19 cellular contexts compared by ENCODE assay signal in the genomic region with DNA sequence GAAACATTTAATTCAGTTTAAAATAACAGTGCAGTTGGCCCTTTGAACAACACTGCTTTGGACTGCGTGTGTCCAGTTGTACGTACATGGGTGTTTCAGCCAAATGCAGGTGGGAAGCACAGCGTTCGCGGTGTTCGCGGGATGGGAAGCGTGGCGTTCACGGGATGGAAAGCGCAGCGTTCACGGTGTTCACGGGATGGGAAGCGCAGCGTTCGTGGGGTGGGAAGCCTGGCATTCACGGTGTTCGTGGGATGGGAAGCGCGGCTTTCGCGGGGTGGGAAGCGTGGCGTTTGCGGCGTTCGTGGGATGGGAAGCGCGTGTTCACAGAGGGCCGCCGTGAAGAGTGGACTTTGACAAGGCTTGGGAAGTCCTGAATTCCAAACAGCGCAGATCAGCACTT. TPM values are rescaled to one million over a fixed set of nuclear protein-coding genes. Genes with fewer than 3 reads are reported as not detected.
DNase-seq lines count a peak whose midpoint lies in the region; ATAC-seq, FAIRE-seq and TF ChIP-seq lines count a peak whose summit lies in the region.
"Had no signal": no experiment of that assay in that cellular context is flagged by ENCODE, and none has a peak within 500 bp of the region (broad histone marks: within the 10 kb centered on the region; RNA-seq: fewer than 3 reads in every experiment).

No MANE protein-coding gene starts in this region.

- no peak for TF ChIP-seq POLR2A in HepG2 (IDR thresholded peaks at IDR 0.05; ENCODE audit: insufficient read depth in 1 of 2, low read depth in 2 of 2, low read length in 2 of 2)

- H3K27ac ChIP-seq in liver (ENCODE audit: low read depth in 1 of 2, low read length in 2 of 2) (no peak overlapping the region), HepG2 (ENCODE audit: extremely low read length, insufficient read depth, low read length) (no peak overlapping the region), aorta (ENCODE audit: low read depth in 1 of 2, low read length in 2 of 2) (no peak overlapping the region)
- H3K27ac ChIP-seq: 22Rv1, A549, C4-2B had no signal

- TF ChIP-seq CTCF in liver (IDR thresholded peaks at IDR 0.05; ENCODE audit: low read depth, low read length, missing input control), result no peak
- TF ChIP-seq CTCF in HepG2 (CRISPR knock-in tag; IDR thresholded peaks at IDR 0.05), result no peak
- TF ChIP-seq CTCF in progenitor cell of endocrine pancreas (IDR thresholded peaks at IDR 0.05; ENCODE audit: unreplicated experiment), result no peak

- no peak overlapping the region for H2AFZ ChIP-seq in HepG2 (ENCODE audit: low read length)

- WGBS in liver, result 97% methylated on average over 33 of the region's 33 CpGs
- WGBS in HepG2 (ENCODE audit: low lambda C conversion rate), result 95% methylated on average over 33 of the region's 33 CpGs
- WGBS in aorta, 2 donors, result 95 to 98% methylated on average over 33 of the region's 33 CpGs

- H3K36me3 Mint-ChIP-seq in activated T-cell treated with anti-CD3 and anti-CD28 coated beads, Interleukin-2, amount 50 U/mL, for 72 hours (ENCODE audit: insufficient read depth in 2 of 2), result peaks cover 48 to 50% of the 10 kb centered on the region in 2 donors
- peaks cover 99% of the 10 kb centered on the region for H3K36me3 Mint-ChIP-seq in activated T-cell treated with anti-CD3 and anti-CD28 coated beads, Interleukin-2, amount 50 U/mL, for 24 hours (ENCODE audit: low read depth)
- H3K36me3 Mint-ChIP-seq in effector memory CD8-positive, alpha-beta T cell (ENCODE audit: insufficient read depth), result peaks cover 74% of the 10 kb centered on the region
- H3K36me3 Mint-ChIP-seq in progenitor cell of endocrine pancreas (ENCODE audit: insufficient read depth), result peaks cover 48% of the 10 kb centered on the region

- CTCF ChIA-PET in HepG2 (lab: Yijun Ruan, JAX; ENCODE audit: low intra/inter-chr PET ratio, low total read pairs), result no interaction called here

- H3K4me3 ChIP-seq in liver (ENCODE audit: low read depth in 1 of 3, low read length in 3 of 3) (peak overlapping the region in 2 of 3 donors; percentile 0 to 56), HepG2 (replicated peaks in 1 of 3; ENCODE audit: insufficient read depth in 1 of 3, low read depth in 2 of 3, low read length in 3 of 3) (no peak overlapping the region), aorta (ENCODE audit: low read length in 2 of 2) (no peak overlapping the region)
- H3K4me3 ChIP-seq: A549 had no signal

- H3K4me3 Mint-ChIP-seq in activated T-cell treated with anti-CD3 and anti-CD28 coated beads, Interleukin-2, amount 50 U/mL, for 72 hours, result no peak overlapping the region
- no peak overlapping the region for H3K4me3 Mint-ChIP-seq in activated T-cell treated with anti-CD3 and anti-CD28 coated beads, Interleukin-2, amount 50 U/mL, for 24 hours
- no peak overlapping the region for H3K4me3 Mint-ChIP-seq in effector memory CD8-positive, alpha-beta T cell
- H3K4me3 Mint-ChIP-seq in progenitor cell of endocrine pancreas (ENCODE audit: low read depth), result no peak overlapping the region
- H3K4me3 Mint-ChIP-seq: CD4-positive, alpha-beta T cell had no signal

- no peaks in the 10 kb centered on the region for H3K27me3 Mint-ChIP-seq in activated T-cell treated with anti-CD3 and anti-CD28 coated beads, Interleukin-2, amount 50 U/mL, for 72 hours (ENCODE audit: low read depth)
- H3K27me3 Mint-ChIP-seq in activated T-cell treated with anti-CD3 and anti-CD28 coated beads, Interleukin-2, amount 50 U/mL, for 24 hours, result no peaks in the 10 kb centered on the region
- H3K27me3 Mint-ChIP-seq in effector memory CD8-positive, alpha-beta T cell, result no peaks in the 10 kb centered on the region
- no peaks in the 10 kb centered on the region for H3K27me3 Mint-ChIP-seq in progenitor cell of endocrine pancreas
- H3K27me3 Mint-ChIP-seq: CD4-positive, alpha-beta T cell had no signal

- POLR2A ChIA-PET in HepG2 (lab: Yijun Ruan, JAX), result no interaction called here

- H3K79me2 ChIP-seq in HepG2 (ENCODE audit: insufficient read depth, low read length), result no peaks in the 10 kb centered on the region

- H3K36me3 ChIP-seq in liver (ENCODE audit: control insufficient read depth in 4 of 4, insufficient read depth in 3 of 4, low read depth in 1 of 4, low read length in 3 of 4) (peaks cover 15 to 75% (median 57%) of the 10 kb centered on the region in 4 donors), HepG2 (replicated peaks in 1 of 2; ENCODE audit: control insufficient read depth in 1 of 2, insufficient read depth in 2 of 2, low read length in 2 of 2) (peaks cover 9 to 59% of the 10 kb centered on the region in 2 experiments), aorta (ENCODE audit: control insufficient read depth in 1 of 2, insufficient read depth in 2 of 2, low read length in 1 of 2) (peaks cover 3 to 6% of the 10 kb centered on the region in 2 donors)

- H3K9me3 ChIP-seq in liver (ENCODE audit: control insufficient read depth in 4 of 4, low read length in 3 of 4) (peaks cover 20 to 46% (median 28%) of the 10 kb centered on the region in 4 donors), HepG2 (ENCODE audit: low read length) (no peaks in the 10 kb centered on the region), aorta (ENCODE audit: control insufficient read depth, low read length) (no peaks in the 10 kb centered on the region)
- H3K9me3 ChIP-seq: Caco-2 had no signal

- H3K4me2 ChIP-seq in HepG2 (ENCODE audit: low read depth, low read length), result no peak overlapping the region
- H3K4me2 ChIP-seq: A549 had no signal

- H3K9ac ChIP-seq in liver (ENCODE audit: low read depth in 1 of 2, low read length in 2 of 2) (no peak overlapping the region), HepG2 (ENCODE audit: insufficient read depth, low read depth, low read length) (no peak overlapping the region)

- H3K27me3 ChIP-seq in liver (ENCODE audit: control insufficient read depth in 4 of 4, insufficient read depth in 4 of 4, low read length in 3 of 4), result no peaks in the 10 kb centered on the region
- H3K27me3 ChIP-seq in HepG2 (ENCODE audit: control insufficient read depth in 1 of 2, insufficient read depth in 2 of 2, low read length in 2 of 2), result no peaks in the 10 kb centered on the region
- H3K27me3 ChIP-seq in aorta (ENCODE audit: control insufficient read depth in 1 of 2, insufficient read depth in 2 of 2, low read length in 1 of 2), result no peaks in the 10 kb centered on the region

- H3K9me3 Mint-ChIP-seq in activated T-cell treated with anti-CD3 and anti-CD28 coated beads, Interleukin-2, amount 50 U/mL, for 72 hours, result peaks cover 0 to 4% of the 10 kb centered on the region in 2 donors
- no peaks in the 10 kb centered on the region for H3K9me3 Mint-ChIP-seq in activated T-cell treated with anti-CD3 and anti-CD28 coated beads, Interleukin-2, amount 50 U/mL, for 24 hours
- H3K9me3 Mint-ChIP-seq in effector memory CD8-positive, alpha-beta T cell, result no peaks in the 10 kb centered on the region
- peaks cover 4% of the 10 kb centered on the region for H3K9me3 Mint-ChIP-seq in progenitor cell of endocrine pancreas (ENCODE audit: low read depth)
- H3K9me3 Mint-ChIP-seq: CD4-positive, alpha-beta T cell had no signal

- H3K4me1 ChIP-seq in liver (ENCODE audit: control insufficient read depth in 4 of 4, insufficient read depth in 4 of 4, low read length in 3 of 4) (no peaks in the 10 kb centered on the region), HepG2 (ENCODE audit: insufficient read depth, low read length) (no peaks in the 10 kb centered on the region), aorta (ENCODE audit: control insufficient read depth in 1 of 2, insufficient read depth in 2 of 2, low read length in 2 of 2) (no peaks in the 10 kb centered on the region)
- H3K4me1 ChIP-seq: A549, Caco-2 had no signal

- H4K20me1 ChIP-seq in HepG2 (ENCODE audit: insufficient read depth, low read length), result no peaks in the 10 kb centered on the region

- in situ Hi-C loops in HepG2 (cut with HindIII; ENCODE audit: extremely low pct_ligation_motif_present, low pct_unique_long_range_greater_than_20kb), result no loop called here

- DNase-seq in activated T-cell treated with anti-CD3 and anti-CD28 coated beads, Interleukin-2, amount 50 U/mL, for 72 hours, result no peak
- DNase-seq in activated T-cell treated with anti-CD3 and anti-CD28 coated beads, Interleukin-2, amount 50 U/mL, for 24 hours, result no peak
- DNase-seq in HepG2 (ENCODE audit: low spot score) (no peak), progenitor cell of endocrine pancreas (ENCODE audit: low spot score, unreplicated experiment) (no peak), aorta (no peak)
- DNase-seq in effector memory CD8-positive, alpha-beta T cell, result no peak
- DNase-seq in activated CD4-positive, alpha-beta T cell treated with anti-CD3 and anti-CD28 coated beads, Interleukin-2, amount 50 U/mL, for 48 hours, result no peak
- DNase-seq: AML-193; Caco-2; CD4-positive, alpha-beta T cell; GOT3; H7 had no signal

- no peaks in the 10 kb centered on the region for H3K4me1 Mint-ChIP-seq in activated T-cell treated with anti-CD3 and anti-CD28 coated beads, Interleukin-2, amount 50 U/mL, for 72 hours (ENCODE audit: low read depth)
- peaks cover 12% of the 10 kb centered on the region for H3K4me1 Mint-ChIP-seq in activated T-cell treated with anti-CD3 and anti-CD28 coated beads, Interleukin-2, amount 50 U/mL, for 24 hours (ENCODE audit: low read depth)
- H3K4me1 Mint-ChIP-seq in effector memory CD8-positive, alpha-beta T cell (ENCODE audit: low read depth in 2 of 2), result peaks cover 16 to 18% of the 10 kb centered on the region in 2 donors
- no peaks in the 10 kb centered on the region for H3K4me1 Mint-ChIP-seq in progenitor cell of endocrine pancreas (ENCODE audit: low read depth)

- BruUV-seq in HepG2 (replicated peaks; lab: Mats Ljungman, UMichigan), result no TSS peak

- no peak for TF ChIP-seq EP300 in HepG2 (IDR thresholded peaks at IDR 0.05; ENCODE audit: low read depth in 2 of 2, low read length in 2 of 2)
- TF ChIP-seq EP300 in HepG2 (CRISPR knock-in tag; IDR thresholded peaks at IDR 0.05; ENCODE audit: borderline replicate concordance), result no peak

- no peak for TF ChIP-seq RAD21 in liver (IDR thresholded peaks at IDR 0.05)
- no peak for TF ChIP-seq RAD21 in HepG2 (CRISPR knock-in tag; IDR thresholded peaks at IDR 0.05)

- FAIRE-seq in HepG2 (lab: Jason Lieb, UNC), result no peak
- FAIRE-seq: A549, D721Med, G401.6, GM18507 had no signal

- intact Hi-C loops in HepG2 (cut with micrococcal nuclease; ENCODE audit: unreplicated experiment), result no loop called here
- intact Hi-C loops in aorta (cut with DNase I), result no loop called here

- peak overlapping the region; percentile 42 for H3K27ac Mint-ChIP-seq in activated T-cell treated with anti-CD3 and anti-CD28 coated beads, Interleukin-2, amount 50 U/mL, for 72 hours
- H3K27ac Mint-ChIP-seq in activated T-cell treated with anti-CD3 and anti-CD28 coated beads, Interleukin-2, amount 50 U/mL, for 24 hours, result no peak overlapping the region
- peak overlapping the region; percentile 23 to 75 for H3K27ac Mint-ChIP-seq in effector memory CD8-positive, alpha-beta T cell
- peak overlapping the region; percentile 8 for H3K27ac Mint-ChIP-seq in progenitor cell of endocrine pancreas
- H3K27ac Mint-ChIP-seq: CD4-positive, alpha-beta T cell had no signal

- no peak for ATAC-seq in activated T-cell treated with anti-CD3 and anti-CD28 coated beads, Interleukin-2, amount 50 U/mL, for 72 hours (replicated peaks in 1 of 2)
- ATAC-seq in HepG2 (no peak), aorta (ENCODE audit: low FRiP score) (no peak)
- ATAC-seq in effector memory CD8-positive, alpha-beta T cell (replicated peaks), result no peak
- ATAC-seq: A549 had no signal

RNA-seq across cellular contexts. Expression of a gene that starts 47.6 kb away (rescaled TPM):
- total RNA-seq in activated T-cell treated with anti-CD3 and anti-CD28 coated beads, Interleukin-2, amount 50 U/mL, for 72 hours, result 100 to 1,000 TPM in 1 of 2 donors, 10 to 100 TPM in 1; 30.1 to 103 TPM
- total RNA-seq in liver (10 to 100 TPM; 13.5 to 13.9 TPM), HepG2 (2016; rRNA removed; fragmentation: Illumina TruSeq; extraction: Trizol) (9.9 and 11.0 TPM in 2 replicates), progenitor cell of endocrine pancreas (23.9 and 24.9 TPM in 2 replicates), aorta (10 to 100 TPM; 18.5 to 19.8 TPM)
- polyA plus RNA-seq in liver (1 to 10 TPM; 2.7 to 7.6 TPM), HepG2 (2011; rRNA removed) (6.9 and 8.0 TPM in 2 replicates), aorta (10 to 100 TPM in 1 of 2 donors, 1 to 10 TPM in 1; 7.0 to 14.9 TPM)
- 3.1 and 4.7 TPM in 2 replicates for total RNA-seq in HepG2 (2016; cell fraction: cytosol; rRNA removed; fragmentation: Illumina TruSeq; extraction: Trizol; ENCODE audit: low read depth)
- total RNA-seq in HepG2 (2016; cell fraction: insoluble cytoplasmic fraction; rRNA removed; fragmentation: Illumina TruSeq; extraction: Trizol), result 9.0 and 10.9 TPM in 2 replicates
- total RNA-seq in HepG2 (2016; cell fraction: membrane; rRNA removed; fragmentation: Illumina TruSeq; extraction: Trizol), result 4.2 and 4.6 TPM in 2 replicates
- 8.1 and 9.4 TPM in 2 replicates for total RNA-seq in HepG2 (2016; cell fraction: nucleus; rRNA removed; fragmentation: Illumina TruSeq; extraction: Trizol)
- 4.9 and 6.4 TPM in 2 replicates for polyA plus RNA-seq in HepG2 (2011; cell fraction: cytosol; rRNA removed)
- 14.1 and 18.1 TPM in 2 replicates for polyA plus RNA-seq in HepG2 (2011; cell fraction: nucleus; rRNA removed)
- polyA plus RNA-seq in HepG2 (2012), result 5.4 and 8.7 TPM in 2 replicates
- polyA plus RNA-seq in HepG2 (2016; cell fraction: cytosol; fragmentation: Illumina TruSeq; extraction: Trizol; ENCODE audit: low read depth), result 0.57 and 0.62 TPM in 2 replicates
- polyA plus RNA-seq in HepG2 (2016; cell fraction: insoluble cytoplasmic fraction; fragmentation: Illumina TruSeq; extraction: Trizol; ENCODE audit: low read depth), result 9.2 and 9.6 TPM in 2 replicates
- 1.5 and 1.8 TPM in 2 replicates for polyA plus RNA-seq in HepG2 (2016; cell fraction: membrane; fragmentation: Illumina TruSeq; extraction: Trizol; ENCODE audit: low read depth)
- 12.6 and 13.4 TPM in 2 replicates for polyA plus RNA-seq in HepG2 (2016; cell fraction: nucleus; fragmentation: Illumina TruSeq; extraction: Trizol; ENCODE audit: insufficient read depth, low read depth)
- 12.3 and 14.8 TPM in 2 replicates for polyA minus RNA-seq in HepG2 (2011; rRNA and poly(A)+ RNA removed; ENCODE audit: low replicate concordance)
- polyA minus RNA-seq in HepG2 (2011; cell fraction: cytosol; rRNA and poly(A)+ RNA removed), result 5.7 and 6.2 TPM in 2 replicates
- 11.6 and 14.5 TPM in 2 replicates for polyA minus RNA-seq in HepG2 (2011; cell fraction: nucleus; rRNA and poly(A)+ RNA removed)

Comparison
In these comparisons a context has a peak if more than half of its experiments do, and no peak if none do; other contexts are left out.
1. H3K4me3 ChIP-seq: peak in liver (2 of 3); none in HepG2 (0 of 3) and aorta (0 of 2).